Comparison of ENCODE assay signal across 21 cellular contexts in the genomic region with DNA sequence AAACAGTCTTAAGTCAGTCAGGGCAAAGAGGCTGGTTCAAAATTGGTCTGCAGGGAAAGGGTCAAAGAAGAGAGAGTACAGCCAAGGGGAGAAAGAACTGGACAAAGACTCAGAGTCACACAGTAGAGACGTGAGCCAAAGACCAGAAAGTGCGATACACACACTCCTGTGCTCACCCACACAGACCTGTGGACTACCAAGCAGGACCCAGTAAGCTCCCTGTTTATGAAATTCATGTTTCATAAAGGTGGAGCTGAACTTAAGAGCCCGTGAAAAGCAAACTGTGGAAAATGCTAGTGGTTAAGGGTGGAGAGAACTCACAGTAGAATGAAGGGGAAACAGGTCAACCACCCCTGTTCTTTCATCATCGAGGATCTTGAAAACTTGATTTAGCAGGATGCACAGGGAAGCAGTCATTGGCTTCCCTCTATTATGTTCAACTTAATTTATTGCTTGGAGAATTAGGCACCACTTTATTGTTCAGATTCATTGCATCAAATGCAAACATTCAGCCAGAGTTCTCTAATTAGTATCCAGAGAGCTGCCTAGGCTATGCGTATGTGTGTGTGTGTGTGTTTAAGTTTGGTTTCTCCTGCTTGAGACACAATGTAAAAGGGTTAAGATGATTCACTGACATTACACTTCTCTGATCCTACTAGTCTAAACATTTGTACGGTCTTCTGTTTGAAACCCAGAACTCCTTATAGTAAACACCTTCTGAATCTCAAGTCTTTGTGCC.
DNase-seq lines count a peak whose midpoint lies in the region; ATAC-seq lines count a peak whose summit lies in the region.
"Had no signal": no experiment of that assay in that cellular context is flagged by ENCODE, and none has a peak within 500 bp of the region (broad histone marks: within the 10 kb centered on the region; RNA-seq: fewer than 3 reads in every experiment).

No MANE protein-coding gene starts in this region.

- peak; percentile 80 to 82 for ATAC-seq in activated naive CD4-positive, alpha-beta T cell treated with anti-CD3 and anti-CD28 coated beads, Interleukin-2, amount 50 U/mL, for 72 hours
- ATAC-seq: natural killer cell, SK-N-SH treated with all-trans-retinoic acid at 6 μM for 48 hours had no signal

- DNase-seq in activated naive CD4-positive, alpha-beta T cell treated with anti-CD3 and anti-CD28 coated beads, Interleukin-2, amount 50 U/mL, for 72 hours (ENCODE audit: low spot score in 2 of 2): no peak
- DNase-seq in activated naive CD4-positive, alpha-beta T cell treated with anti-CD3 and anti-CD28 coated beads, Interleukin-2, amount 10 ng/mL, durations not matched to agents 7 days and 5 days: no peak
- peak; percentile 58 for DNase-seq in amniotic epithelial cell (ENCODE audit: low read depth)
- DNase-seq in iris pigment epithelial cell (ENCODE audit: low read depth): peak; percentile 73
- DNase-seq in NCI-H446 treated with DMSO at 0.1 percent for 48 hours (lab: John Stamatoyannopoulos, UW): no peak
- no peak for DNase-seq in SIG-M5 (lab: John Stamatoyannopoulos, UW)
- DNase-seq in T-helper 1 cell: no peak
- DNase-seq: amniotic stem cell; CD4-positive, alpha-beta T cell; cortex of kidney; DMS 273 treated with DMSO at 0.1 percent for 48 hours; Karpas-422; midbrain; MV-4-11; natural killer cell; NCI-H187 treated with DMSO at 0.1 percent for 48 hours; OCI-M1; stimulated activated CD4-positive, alpha-beta T cell treated with anti-CD3 and anti-CD28 coated beads, Interleukin-2, amount 100 ng/mL, for 24 hours; WERI-Rb-1 had no signal

- no peaks in the 10 kb centered on the region for H3K27me3 Mint-ChIP-seq in activated naive CD4-positive, alpha-beta T cell treated with anti-CD3 and anti-CD28 coated beads, Interleukin-2, amount 10 ng/mL, durations not matched to agents 7 days and 5 days
- H3K27me3 Mint-ChIP-seq: CD4-positive, alpha-beta T cell had no signal

- H3K4me1 Mint-ChIP-seq in activated naive CD4-positive, alpha-beta T cell treated with anti-CD3 and anti-CD28 coated beads, Interleukin-2, amount 10 ng/mL, durations not matched to agents 7 days and 5 days: peaks cover 10% of the 10 kb centered on the region

- H3K27ac Mint-ChIP-seq in activated naive CD4-positive, alpha-beta T cell treated with anti-CD3 and anti-CD28 coated beads, Interleukin-2, amount 50 U/mL, for 72 hours: peak overlapping the region in 1 of 2 donors; percentile 63
- H3K27ac Mint-ChIP-seq in activated naive CD4-positive, alpha-beta T cell treated with anti-CD3 and anti-CD28 coated beads, Interleukin-2, amount 10 ng/mL, durations not matched to agents 7 days and 5 days: no peak overlapping the region
- H3K27ac Mint-ChIP-seq: CD4-positive, alpha-beta T cell; natural killer cell; T-helper 2 cell treated with Interferon-gamma antibody and Interleukin-4, amounts not matched to agents 5 μg/mL and 100 μg/mL, for 36 hours had no signal

- CTCF ChIA-PET in activated naive CD4-positive, alpha-beta T cell treated with anti-CD3 and anti-CD28 coated beads, Interleukin-2, amount 10 ng/mL, durations not matched to agents 7 days and 5 days (lab: Charles Lee): no interaction called here

- no peaks in the 10 kb centered on the region for H3K9me3 Mint-ChIP-seq in activated naive CD4-positive, alpha-beta T cell treated with anti-CD3 and anti-CD28 coated beads, Interleukin-2, amount 50 U/mL, for 72 hours
- H3K9me3 Mint-ChIP-seq in activated naive CD4-positive, alpha-beta T cell treated with anti-CD3 and anti-CD28 coated beads, Interleukin-2, amount 10 ng/mL, durations not matched to agents 7 days and 5 days: peaks cover 3% of the 10 kb centered on the region
- H3K9me3 Mint-ChIP-seq: CD4-positive, alpha-beta T cell; natural killer cell; T-helper 2 cell treated with Interferon-gamma antibody and Interleukin-4, amounts not matched to agents 5 μg/mL and 100 μg/mL, for 36 hours had no signal

- H3K36me3 Mint-ChIP-seq in activated naive CD4-positive, alpha-beta T cell treated with anti-CD3 and anti-CD28 coated beads, Interleukin-2, amount 50 U/mL, for 72 hours: peaks cover 2 to 39% of the 10 kb centered on the region in 2 donors
- peaks cover 41% of the 10 kb centered on the region for H3K36me3 Mint-ChIP-seq in activated naive CD4-positive, alpha-beta T cell treated with anti-CD3 and anti-CD28 coated beads, Interleukin-2, amount 10 ng/mL, durations not matched to agents 7 days and 5 days
- H3K36me3 Mint-ChIP-seq: natural killer cell had no signal

- H3K4me3 Mint-ChIP-seq in activated naive CD4-positive, alpha-beta T cell treated with anti-CD3 and anti-CD28 coated beads, Interleukin-2, amount 10 ng/mL, durations not matched to agents 7 days and 5 days: no peak overlapping the region
- H3K4me3 Mint-ChIP-seq: CD4-positive, alpha-beta T cell; natural killer cell; T-helper 2 cell treated with Interferon-gamma antibody and Interleukin-4, amounts not matched to agents 5 μg/mL and 100 μg/mL, for 36 hours had no signal

Comparison
In these comparisons a context has a peak if more than half of its experiments do, and no peak if none do; other contexts are left out.
1. DNase-seq: peak in amniotic epithelial cell (single experiment) and iris pigment epithelial cell (single experiment); none in activated naive CD4-positive, alpha-beta T cell treated with anti-CD3 and anti-CD28 coated beads, Interleukin-2, amount 50 U/mL, for 72 hours (0 of 2), activated naive CD4-positive, alpha-beta T cell treated with anti-CD3 and anti-CD28 coated beads, Interleukin-2, amount 10 ng/mL, durations not matched to agents 7 days and 5 days (single experiment), NCI-H446 treated with DMSO at 0.1 percent for 48 hours (single experiment), SIG-M5 (single experiment) and T-helper 1 cell (0 of 5).